8 cellular contexts compared by ENCODE assay signal in the genomic region with DNA sequence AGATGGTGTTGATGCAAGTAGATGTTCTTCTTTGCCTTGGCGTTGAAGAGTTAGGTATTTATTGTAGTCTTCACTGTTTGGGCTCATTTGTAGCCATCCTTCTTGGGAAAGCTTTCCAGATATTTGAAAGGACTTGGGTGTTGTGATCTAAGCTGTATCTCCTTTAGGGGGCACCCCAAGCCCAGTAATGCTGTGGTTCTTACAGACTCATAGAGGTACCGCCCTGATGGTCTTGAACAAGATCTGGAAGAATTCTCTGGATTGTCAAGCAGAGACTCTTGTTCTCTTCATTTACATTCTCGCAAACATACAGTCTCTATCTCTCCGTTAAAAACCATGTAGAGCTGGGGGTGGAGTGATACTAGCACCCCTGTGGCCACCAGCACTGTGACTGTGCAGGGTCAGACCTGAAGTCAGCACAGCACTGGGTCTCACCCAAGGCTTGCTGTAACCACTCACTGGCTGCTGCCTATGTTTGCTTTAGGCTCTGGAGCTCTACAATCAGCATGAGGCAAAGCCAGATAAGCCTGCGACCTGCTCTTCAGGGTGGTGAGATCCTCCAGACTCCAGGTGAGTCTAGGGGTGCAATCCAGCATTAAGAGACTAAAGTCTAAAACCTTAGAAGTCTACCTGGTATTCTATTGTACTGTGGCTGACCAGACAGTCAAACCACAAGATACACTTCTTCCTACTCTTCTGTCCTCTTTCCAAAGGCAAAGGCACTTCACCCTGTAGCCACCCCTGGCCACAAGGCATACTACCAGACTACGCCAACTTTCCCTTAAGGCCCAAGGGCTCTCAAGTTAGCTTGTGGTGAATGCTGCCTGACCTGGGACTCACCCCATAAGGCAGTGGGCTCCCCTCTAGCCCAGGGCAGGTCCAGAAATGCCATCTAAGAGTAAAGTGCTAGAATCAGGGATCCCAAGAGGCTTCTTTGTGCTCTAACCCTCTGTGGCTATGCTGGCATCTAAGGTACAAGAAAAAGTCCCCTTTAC.
DNase-seq lines count a peak whose midpoint lies in the region; ATAC-seq, FAIRE-seq and TF ChIP-seq lines count a peak whose summit lies in the region.

No MANE protein-coding gene starts in this region.

- H3K27me3 ChIP-seq in AG04450 (ENCODE audit: control insufficient read depth, insufficient read depth, low read length) = no peaks in the 10 kb centered on the region

- H3K4me3 ChIP-seq in AG04450 (ENCODE audit: low read depth, low read length) = no peak overlapping the region

- DNase-seq in AG04450 (ENCODE audit: low read depth, low spot score) = peak; percentile 48
- no peak for DNase-seq in GM12891 (ENCODE audit: insufficient read length, low spot score)
- DNase-seq in NCI-H226 = peak; percentile 51
- DNase-seq in dermis blood vessel endothelial cell = peak; percentile 10
- DNase-seq in pulmonary artery endothelial cell (ENCODE audit: low read depth, low spot score) = peak; percentile 17
- no peak for DNase-seq in NCI-H2029 treated with DMSO at 0.1 percent for 48 hours (lab: John Stamatoyannopoulos, UW)

- POLR2A ChIA-PET in AG04450 (lab: Yijun Ruan, JAX) = no interaction called here

- no peak for TF ChIP-seq POLR2A in GM12891 (IDR thresholded peaks at IDR 0.05; ENCODE audit: low read depth, low read length)

- FAIRE-seq in GM12891 (lab: Jason Lieb, UNC) = peak; percentile 64

- ATAC-seq in HG02840 (IDR thresholded peaks at IDR 0.05; ENCODE audit: low FRiP score, unreplicated experiment) (no peak), GM18867 (IDR thresholded peaks at IDR 0.05; ENCODE audit: unreplicated experiment) (no peak)

- peak; percentile 63 for TF ChIP-seq CTCF in AG04450 (IDR thresholded peaks at IDR 0.05; ENCODE audit: low read depth, low read length)

- H3K27ac ChIP-seq in AG04450 (ENCODE audit: low read depth, low read length) = no peak overlapping the region

- CTCF ChIA-PET in AG04450 (lab: Charles Lee) = interaction anchor here (0.5 to 5.3 kb wide), 29 partner anchors 7 to 669 kb away, joined by 3 to 58 read pairs (median 3); no protein-coding TSS in a partner anchor

- H3K9me3 ChIP-seq in AG04450 (ENCODE audit: control insufficient read depth, insufficient read depth, low read length) = no peaks in the 10 kb centered on the region

TF ChIP-seq in GM12891, 5 proteins besides CTCF, POLR2A, EP300 and RAD21:
- no peak for TF ChIP-seq TAF1 (IDR thresholded peaks at IDR 0.05; ENCODE audit: low read depth, low read length)
- TF ChIP-seq SPI1 (IDR thresholded peaks at IDR 0.05; ENCODE audit: low read depth, low read length) = no peak
- TF ChIP-seq PAX5 (IDR thresholded peaks at IDR 0.05; ENCODE audit: insufficient read depth, low read length, severe bottlenecking) = no peak
- no peak for TF ChIP-seq POLR2AphosphoS5 (IDR thresholded peaks at IDR 0.05; ENCODE audit: low read depth, low read length)
- no peak for TF ChIP-seq POU2F2 (IDR thresholded peaks at IDR 0.05; ENCODE audit: low read depth, low read length)

Comparison
In these comparisons a context has a peak if more than half of its experiments do, and no peak if none do; other contexts are left out.
1. DNase-seq: peak in AG04450 (single experiment), NCI-H226 (single experiment), dermis blood vessel endothelial cell (single experiment) and pulmonary artery endothelial cell (single experiment); none in GM12891 (single experiment) and NCI-H2029 treated with DMSO at 0.1 percent for 48 hours (single experiment).